Comparison of ENCODE assay signal across 26 cellular contexts in genomic region chr2:106299696-106300095, GRCh38.
"Had no signal": no experiment of that assay in that cellular context is flagged by ENCODE, and none has a peak within 500 bp of the region (broad histone marks: within the 10 kb centered on the region; RNA-seq: fewer than 3 reads in every experiment).

No MANE protein-coding gene starts in this region.

- H3K4me3 ChIP-seq: gastrocnemius medialis had no signal

- H3K4me1 ChIP-seq: foreskin keratinocyte, gastrocnemius medialis had no signal

- H3K9me3 ChIP-seq: gastrocnemius medialis had no signal

- H3K36me3 ChIP-seq: brain microvascular endothelial cell, gastrocnemius medialis had no signal

- DNase-seq: activated CD4-positive, alpha-beta memory T cell treated with anti-CD3 and anti-CD28 coated beads, Interleukin-2, amount 10 ng/mL, durations not matched to agents 7 days and 5 days; activated CD4-positive, alpha-beta T cell treated with anti-CD3 and anti-CD28 coated beads for 1 hour; activated CD4-positive, alpha-beta T cell treated with anti-CD3 and anti-CD28 coated beads for 4 hours; activated CD4-positive, alpha-beta T cell treated with anti-CD3 and anti-CD28 coated beads, Interleukin-2, amount 10 ng/mL, durations not matched to agents 7 days and 5 days; activated CD4-positive, alpha-beta T cell treated with anti-CD3 and anti-CD28 coated beads, Interleukin-2, amount 50 U/mL, for 4 hours; activated effector memory CD4-positive, alpha-beta T cell treated with Interleukin-2 at 50 U/mL for 16 hours; activated gamma-delta T cell treated with Interleukin-2 at 50 U/mL for 16 hours; activated naive CD4-positive, alpha-beta T cell treated with anti-CD3 and anti-CD28 coated beads, Interleukin-2, amount 50 U/mL, for 16 hours; activated naive CD4-positive, alpha-beta T cell treated with Interleukin-2 at 50 U/mL for 16 hours; activated T-cell treated with anti-CD3 and anti-CD28 coated beads, Interleukin-2, amount 50 U/mL, for 4 hours; amniotic stem cell; anterior cingulate cortex; brain microvascular endothelial cell; caudate nucleus; effector CD8-positive, alpha-beta T cell; foreskin keratinocyte; gastrocnemius medialis; glutamatergic neuron; T-helper 1 cell; T-helper 17 cell had no signal

- H3K27ac ChIP-seq: brain microvascular endothelial cell, epithelial cell of prostate, foreskin keratinocyte, gastrocnemius medialis had no signal

- FAIRE-seq: astrocyte, bronchial epithelial cell, colon, endometrium, endothelial cell of umbilical vein had no signal

- H3K27me3 ChIP-seq: brain microvascular endothelial cell, foreskin keratinocyte, gastrocnemius medialis had no signal
